15 cellular contexts compared by ENCODE assay signal in the genomic region with DNA sequence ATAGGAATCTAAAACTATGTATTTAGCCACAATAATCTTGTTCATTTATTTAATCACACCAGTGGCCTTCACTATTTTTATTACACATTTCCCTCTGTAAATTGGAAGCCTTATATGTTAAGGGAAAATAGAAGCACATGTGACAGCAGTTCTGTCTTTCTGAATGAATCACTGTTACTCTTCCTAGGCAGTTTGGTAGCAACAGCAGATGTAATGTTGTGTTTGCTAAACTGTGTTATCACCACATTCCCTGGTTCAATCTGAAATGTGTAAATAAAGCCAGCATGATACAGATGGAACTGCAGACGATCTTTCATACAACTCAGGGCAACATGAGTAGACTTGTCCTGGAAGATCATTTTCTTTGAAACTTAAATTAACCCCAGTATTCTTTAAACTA.
"Had no signal": no experiment of that assay in that cellular context is flagged by ENCODE, and none has a peak within 500 bp of the region (broad histone marks: within the 10 kb centered on the region; RNA-seq: fewer than 3 reads in every experiment).

No MANE protein-coding gene starts in this region.

- H3K4me3 Mint-ChIP-seq: activated CD4-positive, alpha-beta memory T cell treated with anti-CD3 and anti-CD28 coated beads, Interleukin-2, amount 10 ng/mL, durations not matched to agents 7 days and 5 days; brain; effector memory CD8-positive, alpha-beta T cell; neural crest cell; stimulated activated naive CD8-positive, alpha-beta T cell treated with anti-CD3 and anti-CD28 coated beads, Interleukin-15, amount 100 ng/mL, for 72 hours; T-helper 17 cell; WTC11 had no signal

- DNase-seq: activated CD4-positive, alpha-beta memory T cell treated with anti-CD3 and anti-CD28 coated beads, Interleukin-2, amount 10 ng/mL, durations not matched to agents 7 days and 5 days; activated CD4-positive, alpha-beta T cell treated with anti-CD3 and anti-CD28 coated beads for 4 hours; activated gamma-delta T cell; activated T-cell treated with anti-CD3 and anti-CD28 coated beads, Interleukin-2, amount 50 U/mL, for 48 hours; amygdala; effector memory CD8-positive, alpha-beta T cell; glutamatergic neuron; right lobe of liver; stimulated activated naive CD8-positive, alpha-beta T cell treated with anti-CD3 and anti-CD28 coated beads, Interleukin-15, amount 100 ng/mL, for 72 hours; T-helper 17 cell; upper lobe of right lung had no signal

- H3K36me3 ChIP-seq: right lobe of liver had no signal

- H3K4me1 ChIP-seq: right lobe of liver, upper lobe of right lung had no signal

- H3K27ac Mint-ChIP-seq: activated CD4-positive, alpha-beta memory T cell treated with anti-CD3 and anti-CD28 coated beads, Interleukin-2, amount 10 ng/mL, durations not matched to agents 7 days and 5 days; activated naive CD4-positive, alpha-beta T cell treated with anti-CD3 and anti-CD28 coated beads, Interleukin-2, amount 50 U/mL, for 72 hours; brain; effector memory CD8-positive, alpha-beta T cell; stimulated activated naive CD8-positive, alpha-beta T cell treated with anti-CD3 and anti-CD28 coated beads, Interleukin-15, amount 100 ng/mL, for 72 hours; T-helper 17 cell; WTC11 had no signal

- H3K27ac ChIP-seq: right lobe of liver, upper lobe of right lung had no signal

- H3K4me1 Mint-ChIP-seq: activated CD4-positive, alpha-beta memory T cell treated with anti-CD3 and anti-CD28 coated beads, Interleukin-2, amount 10 ng/mL, durations not matched to agents 7 days and 5 days; stimulated activated naive CD8-positive, alpha-beta T cell treated with anti-CD3 and anti-CD28 coated beads, Interleukin-15, amount 100 ng/mL, for 72 hours; T-helper 17 cell; WTC11 had no signal

- H3K27me3 ChIP-seq: right lobe of liver, upper lobe of right lung had no signal

- H3K36me3 Mint-ChIP-seq: activated naive CD4-positive, alpha-beta T cell treated with anti-CD3 and anti-CD28 coated beads, Interleukin-2, amount 50 U/mL, for 72 hours; brain; WTC11 had no signal

- H3K27me3 Mint-ChIP-seq: activated CD4-positive, alpha-beta memory T cell treated with anti-CD3 and anti-CD28 coated beads, Interleukin-2, amount 10 ng/mL, durations not matched to agents 7 days and 5 days; brain; effector memory CD8-positive, alpha-beta T cell; stimulated activated naive CD8-positive, alpha-beta T cell treated with anti-CD3 and anti-CD28 coated beads, Interleukin-15, amount 100 ng/mL, for 72 hours; T-helper 17 cell had no signal

- H3K9me3 Mint-ChIP-seq: activated CD4-positive, alpha-beta memory T cell treated with anti-CD3 and anti-CD28 coated beads, Interleukin-2, amount 10 ng/mL, durations not matched to agents 7 days and 5 days; activated naive CD4-positive, alpha-beta T cell treated with anti-CD3 and anti-CD28 coated beads, Interleukin-2, amount 50 U/mL, for 72 hours; effector memory CD8-positive, alpha-beta T cell; neural crest cell; stimulated activated naive CD8-positive, alpha-beta T cell treated with anti-CD3 and anti-CD28 coated beads, Interleukin-15, amount 100 ng/mL, for 72 hours; WTC11 had no signal

- H3K4me3 ChIP-seq: right lobe of liver, upper lobe of right lung had no signal

- ATAC-seq: activated naive CD4-positive, alpha-beta T cell treated with anti-CD3 and anti-CD28 coated beads, Interleukin-2, amount 50 U/mL, for 72 hours; effector memory CD8-positive, alpha-beta T cell; stimulated activated naive CD8-positive, alpha-beta T cell treated with anti-CD3 and anti-CD28 coated beads, Interleukin-15, amount 100 ng/mL, for 72 hours; T-helper 17 cell; upper lobe of right lung; WTC11 had no signal

- H3K9me3 ChIP-seq: right lobe of liver, upper lobe of right lung had no signal
